8 cellular contexts compared by ENCODE assay signal in genomic region chr15:74311734-74312444, GRCh38. TPM values are rescaled to one million over a fixed set of nuclear protein-coding genes. Genes with fewer than 3 reads are reported as not detected.
DNase-seq lines count a peak whose midpoint lies in the region; TF ChIP-seq lines count a peak whose summit lies in the region.

No MANE protein-coding gene starts in this region.

- H3K4me3 ChIP-seq in WI38 (ENCODE audit: low read depth, low read length): no peak overlapping the region

- TF ChIP-seq CTCF in LNCAP (IDR thresholded peaks at IDR 0.05) (peak; percentile 73), WI38 (IDR thresholded peaks at IDR 0.05; ENCODE audit: low read depth, low read length) (peak; percentile 75)

- DNase-seq in ELF-1 (ENCODE audit: low read depth, low spot score) (peak; percentile 76), lung microvascular endothelial cell (ENCODE audit: low read depth in 2 of 2) (peak; percentile 41 to 51), middle frontal gyrus (ENCODE audit: extremely low spot score, low spot score) (no peak), occipital lobe (lab: John Stamatoyannopoulos, UW) (no peak)
- no peak for DNase-seq in activated CD4-positive, CD25-positive, alpha-beta regulatory T cell treated with anti-CD3 and anti-CD28 coated beads, Interleukin-2, amount 50 U/mL, for 72 hours
- no peak for DNase-seq in stimulated activated CD4-positive, alpha-beta T cell treated with anti-CD3 and anti-CD28 coated beads, Interleukin-1b, Interleukin-23, amount 100 ng/mL, for 48 hours

RNA-seq across cellular contexts. Expression of gene CYP11A1, which starts 55.6 kb away (rescaled TPM):
- total RNA-seq in lung microvascular endothelial cell (not detected in 2 replicates), occipital lobe (not detected)

Comparison
In these comparisons a context has a peak if more than half of its experiments do, and no peak if none do; other contexts are left out.
1. DNase-seq: peak in ELF-1 (single experiment) and lung microvascular endothelial cell (2 of 2); none in activated CD4-positive, CD25-positive, alpha-beta regulatory T cell treated with anti-CD3 and anti-CD28 coated beads, Interleukin-2, amount 50 U/mL, for 72 hours (single experiment), stimulated activated CD4-positive, alpha-beta T cell treated with anti-CD3 and anti-CD28 coated beads, Interleukin-1b, Interleukin-23, amount 100 ng/mL, for 48 hours (single experiment), middle frontal gyrus (single experiment) and occipital lobe (single experiment).